Comparison of ENCODE assay signal across 1 cellular context in the genomic region with DNA sequence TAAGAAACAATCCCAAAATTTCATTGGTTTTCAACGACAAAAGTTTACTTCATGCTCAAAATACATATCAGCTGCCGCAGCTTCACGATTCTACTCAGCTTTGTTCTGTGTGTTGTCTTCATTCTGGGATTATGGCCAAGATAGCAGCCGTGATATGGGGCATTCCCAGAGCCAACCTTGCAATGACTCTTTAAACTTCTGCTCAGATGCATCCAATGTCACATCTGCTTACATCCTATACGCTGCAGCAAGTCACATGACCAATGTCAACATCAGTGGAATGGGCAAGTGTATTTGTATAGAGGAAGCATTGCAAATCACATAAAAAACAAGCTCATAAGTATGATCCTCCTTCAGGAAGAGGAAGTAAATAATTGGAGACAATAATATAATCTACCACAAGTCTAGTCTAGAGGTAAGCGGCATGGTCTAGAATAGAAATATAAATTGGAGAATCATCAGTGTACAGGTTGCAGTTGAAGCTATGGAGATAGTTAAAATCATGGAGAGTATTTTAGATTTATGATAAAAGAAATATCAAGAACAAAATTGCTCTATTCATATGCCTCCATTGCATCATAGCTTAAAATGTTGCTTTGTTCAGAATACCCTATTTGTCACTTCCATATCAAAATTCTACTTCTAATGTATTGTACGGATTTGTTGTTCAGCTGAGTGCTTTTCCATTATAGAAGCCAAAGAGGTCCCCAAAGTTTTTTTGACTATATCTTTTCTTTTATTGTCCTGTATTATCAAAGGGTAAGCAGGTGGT.
A peak's percentile ranks its signal among the peaks of the same experiment; 100 is the strongest.
TF ChIP-seq lines count a peak whose summit lies in the region.

No MANE protein-coding gene starts in this region.

TF ChIP-seq in K562, 482 proteins besides CTCF, POLR2A, EP300 and RAD21 (continued from another document and continues in another):
- TF ChIP-seq, protein P1, sequence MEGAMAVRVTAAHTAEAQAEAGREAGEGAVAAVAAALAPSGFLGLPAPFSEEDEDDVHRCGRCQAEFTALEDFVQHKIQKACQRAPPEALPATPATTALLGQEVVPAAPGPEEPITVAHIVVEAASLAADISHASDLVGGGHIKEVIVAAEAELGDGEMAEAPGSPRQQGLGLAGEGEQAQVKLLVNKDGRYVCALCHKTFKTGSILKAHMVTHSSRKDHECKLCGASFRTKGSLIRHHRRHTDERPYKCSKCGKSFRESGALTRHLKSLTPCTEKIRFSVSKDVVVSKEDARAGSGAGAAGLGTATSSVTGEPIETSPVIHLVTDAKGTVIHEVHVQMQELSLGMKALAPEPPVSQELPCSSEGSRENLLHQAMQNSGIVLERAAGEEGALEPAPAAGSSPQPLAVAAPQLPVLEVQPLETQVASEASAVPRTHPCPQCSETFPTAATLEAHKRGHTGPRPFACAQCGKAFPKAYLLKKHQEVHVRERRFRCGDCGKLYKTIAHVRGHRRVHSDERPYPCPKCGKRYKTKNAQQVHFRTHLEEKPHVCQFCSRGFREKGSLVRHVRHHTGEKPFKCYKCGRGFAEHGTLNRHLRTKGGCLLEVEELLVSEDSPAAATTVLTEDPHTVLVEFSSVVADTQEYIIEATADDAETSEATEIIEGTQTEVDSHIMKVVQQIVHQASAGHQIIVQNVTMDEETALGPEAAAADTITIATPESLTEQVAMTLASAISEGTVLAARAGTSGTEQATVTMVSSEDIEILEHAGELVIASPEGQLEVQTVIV (CRISPR knock-in tag; IDR thresholded peaks at IDR 0.05; ENCODE audit: borderline replicate concordance), result no peak
- TF ChIP-seq ILF3 (IDR thresholded peaks at IDR 0.05; ENCODE audit: borderline replicate concordance), result no peak
- TF ChIP-seq CHD4 (IDR thresholded peaks at IDR 0.05; ENCODE audit: insufficient read depth, insufficient replicate concordance, low read depth, low read length, poor library complexity, severe bottlenecking), result no peak
- TF ChIP-seq ESRRA (IDR thresholded peaks at IDR 0.05; ENCODE audit: borderline replicate concordance, low read depth), result no peak
- TF ChIP-seq ZNF589 (CRISPR knock-in tag; IDR thresholded peaks at IDR 0.05; ENCODE audit: low read depth), result no peak
- no peak for TF ChIP-seq TCF7L2 (IDR thresholded peaks at IDR 0.05; ENCODE audit: low read depth, low read length)
- TF ChIP-seq, protein P2, sequence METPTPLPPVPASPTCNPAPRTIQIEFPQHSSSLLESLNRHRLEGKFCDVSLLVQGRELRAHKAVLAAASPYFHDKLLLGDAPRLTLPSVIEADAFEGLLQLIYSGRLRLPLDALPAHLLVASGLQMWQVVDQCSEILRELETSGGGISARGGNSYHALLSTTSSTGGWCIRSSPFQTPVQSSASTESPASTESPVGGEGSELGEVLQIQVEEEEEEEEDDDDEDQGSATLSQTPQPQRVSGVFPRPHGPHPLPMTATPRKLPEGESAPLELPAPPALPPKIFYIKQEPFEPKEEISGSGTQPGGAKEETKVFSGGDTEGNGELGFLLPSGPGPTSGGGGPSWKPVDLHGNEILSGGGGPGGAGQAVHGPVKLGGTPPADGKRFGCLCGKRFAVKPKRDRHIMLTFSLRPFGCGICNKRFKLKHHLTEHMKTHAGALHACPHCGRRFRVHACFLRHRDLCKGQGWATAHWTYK (CRISPR knock-in tag; IDR thresholded peaks at IDR 0.05), result no peak
- TF ChIP-seq CEBPB (tag; IDR thresholded peaks at IDR 0.05), result peak; percentile 22; the same call in 1 of the 2 replicates
- TF ChIP-seq, protein P3, sequence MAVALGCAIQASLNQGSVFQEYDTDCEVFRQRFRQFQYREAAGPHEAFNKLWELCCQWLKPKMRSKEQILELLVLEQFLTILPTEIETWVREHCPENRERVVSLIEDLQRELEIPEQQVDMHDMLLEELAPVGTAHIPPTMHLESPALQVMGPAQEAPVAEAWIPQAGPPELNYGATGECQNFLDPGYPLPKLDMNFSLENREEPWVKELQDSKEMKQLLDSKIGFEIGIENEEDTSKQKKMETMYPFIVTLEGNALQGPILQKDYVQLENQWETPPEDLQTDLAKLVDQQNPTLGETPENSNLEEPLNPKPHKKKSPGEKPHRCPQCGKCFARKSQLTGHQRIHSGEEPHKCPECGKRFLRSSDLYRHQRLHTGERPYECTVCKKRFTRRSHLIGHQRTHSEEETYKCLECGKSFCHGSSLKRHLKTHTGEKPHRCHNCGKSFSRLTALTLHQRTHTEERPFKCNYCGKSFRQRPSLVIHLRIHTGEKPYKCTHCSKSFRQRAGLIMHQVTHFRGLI (CRISPR knock-in tag; IDR thresholded peaks at IDR 0.05), result no peak
- no peak for TF ChIP-seq NR2C1 (IDR thresholded peaks at IDR 0.05)
- no peak for TF ChIP-seq NR2C1 (tag; IDR thresholded peaks at IDR 0.05)
- TF ChIP-seq, protein P4, sequence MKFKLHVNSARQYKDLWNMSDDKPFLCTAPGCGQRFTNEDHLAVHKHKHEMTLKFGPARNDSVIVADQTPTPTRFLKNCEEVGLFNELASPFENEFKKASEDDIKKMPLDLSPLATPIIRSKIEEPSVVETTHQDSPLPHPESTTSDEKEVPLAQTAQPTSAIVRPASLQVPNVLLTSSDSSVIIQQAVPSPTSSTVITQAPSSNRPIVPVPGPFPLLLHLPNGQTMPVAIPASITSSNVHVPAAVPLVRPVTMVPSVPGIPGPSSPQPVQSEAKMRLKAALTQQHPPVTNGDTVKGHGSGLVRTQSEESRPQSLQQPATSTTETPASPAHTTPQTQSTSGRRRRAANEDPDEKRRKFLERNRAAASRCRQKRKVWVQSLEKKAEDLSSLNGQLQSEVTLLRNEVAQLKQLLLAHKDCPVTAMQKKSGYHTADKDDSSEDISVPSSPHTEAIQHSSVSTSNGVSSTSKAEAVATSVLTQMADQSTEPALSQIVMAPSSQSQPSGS (CRISPR knock-in tag; IDR thresholded peaks at IDR 0.05), result no peak
- TF ChIP-seq FOXK2 (conservative IDR thresholded peaks at IDR 0.05 in 1 of 2, IDR thresholded peaks at IDR 0.05 in 1 of 2; ENCODE audit: low read depth in 2 of 2), result peak; percentile 61 to 80
- no peak for TF ChIP-seq FOSL1 (tag; conservative IDR thresholded peaks at IDR 0.05)
- no peak for TF ChIP-seq ZNF124 (CRISPR knock-in tag; IDR thresholded peaks at IDR 0.05)
- TF ChIP-seq LCOR (CRISPR knock-in tag; IDR thresholded peaks at IDR 0.05), result no peak
- no peak for TF ChIP-seq ZNF445 (CRISPR knock-in tag; IDR thresholded peaks at IDR 0.05; ENCODE audit: low read depth)
- TF ChIP-seq DPF2 (IDR thresholded peaks at IDR 0.05), result no peak
- TF ChIP-seq ZNF76 (CRISPR knock-in tag; IDR thresholded peaks at IDR 0.05; ENCODE audit: borderline replicate concordance), result no peak
- TF ChIP-seq IRF2 (CRISPR knock-in tag; IDR thresholded peaks at IDR 0.05), result no peak
- no peak for TF ChIP-seq ZNF165 (CRISPR knock-in tag; IDR thresholded peaks at IDR 0.05; ENCODE audit: borderline replicate concordance)
- TF ChIP-seq MAFK (IDR thresholded peaks at IDR 0.05; ENCODE audit: low read length), result no peak
- peak; percentile 41; the same call in 1 of the 2 replicates for TF ChIP-seq CBFA2T2 (conservative IDR thresholded peaks at IDR 0.05)
- TF ChIP-seq, protein P5, sequence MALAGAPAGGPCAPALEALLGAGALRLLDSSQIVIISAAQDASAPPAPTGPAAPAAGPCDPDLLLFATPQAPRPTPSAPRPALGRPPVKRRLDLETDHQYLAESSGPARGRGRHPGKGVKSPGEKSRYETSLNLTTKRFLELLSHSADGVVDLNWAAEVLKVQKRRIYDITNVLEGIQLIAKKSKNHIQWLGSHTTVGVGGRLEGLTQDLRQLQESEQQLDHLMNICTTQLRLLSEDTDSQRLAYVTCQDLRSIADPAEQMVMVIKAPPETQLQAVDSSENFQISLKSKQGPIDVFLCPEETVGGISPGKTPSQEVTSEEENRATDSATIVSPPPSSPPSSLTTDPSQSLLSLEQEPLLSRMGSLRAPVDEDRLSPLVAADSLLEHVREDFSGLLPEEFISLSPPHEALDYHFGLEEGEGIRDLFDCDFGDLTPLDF (CRISPR knock-in tag; IDR thresholded peaks at IDR 0.05), result no peak
- no peak for TF ChIP-seq ATF7 (IDR thresholded peaks at IDR 0.05)
- TF ChIP-seq FIP1L1 (IDR thresholded peaks at IDR 0.05; ENCODE audit: low read depth, low read length, poor library complexity, severe bottlenecking), result no peak
- TF ChIP-seq, protein P6, sequence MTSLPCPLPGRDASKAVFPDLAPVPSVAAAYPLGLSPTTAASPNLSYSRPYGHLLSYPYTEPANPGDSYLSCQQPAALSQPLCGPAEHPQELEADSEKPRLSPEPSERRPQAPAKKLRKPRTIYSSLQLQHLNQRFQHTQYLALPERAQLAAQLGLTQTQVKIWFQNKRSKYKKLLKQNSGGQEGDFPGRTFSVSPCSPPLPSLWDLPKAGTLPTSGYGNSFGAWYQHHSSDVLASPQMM (CRISPR knock-in tag; IDR thresholded peaks at IDR 0.05), result no peak
- TF ChIP-seq KLF16 (IDR thresholded peaks at IDR 0.05), result no peak
- TF ChIP-seq KDM2B (CRISPR knock-in tag; IDR thresholded peaks at IDR 0.05), result no peak
- no peak for TF ChIP-seq TEAD4 (IDR thresholded peaks at IDR 0.05; ENCODE audit: low read length)
- no peak for TF ChIP-seq TEAD4 (CRISPR knock-in tag; IDR thresholded peaks at IDR 0.05; ENCODE audit: borderline replicate concordance)
- TF ChIP-seq, protein P7, sequence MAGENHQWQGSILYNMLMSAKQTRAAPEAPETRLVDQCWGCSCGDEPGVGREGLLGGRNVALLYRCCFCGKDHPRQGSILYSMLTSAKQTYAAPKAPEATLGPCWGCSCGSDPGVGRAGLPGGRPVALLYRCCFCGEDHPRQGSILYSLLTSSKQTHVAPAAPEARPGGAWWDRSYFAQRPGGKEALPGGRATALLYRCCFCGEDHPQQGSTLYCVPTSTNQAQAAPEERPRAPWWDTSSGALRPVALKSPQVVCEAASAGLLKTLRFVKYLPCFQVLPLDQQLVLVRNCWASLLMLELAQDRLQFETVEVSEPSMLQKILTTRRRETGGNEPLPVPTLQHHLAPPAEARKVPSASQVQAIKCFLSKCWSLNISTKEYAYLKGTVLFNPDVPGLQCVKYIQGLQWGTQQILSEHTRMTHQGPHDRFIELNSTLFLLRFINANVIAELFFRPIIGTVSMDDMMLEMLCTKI (IDR thresholded peaks at IDR 0.05; ENCODE audit: partially characterized antibody), result no peak
- no peak for TF ChIP-seq SAFB2 (IDR thresholded peaks at IDR 0.05; ENCODE audit: borderline replicate concordance, low read depth, low read length, severe bottlenecking)
- TF ChIP-seq TEAD2 (tag; IDR thresholded peaks at IDR 0.05), result no peak
- no peak for TF ChIP-seq CCAR2 (IDR thresholded peaks at IDR 0.05; ENCODE audit: low read depth, low read length)
- TF ChIP-seq ZNF644 (tag; IDR thresholded peaks at IDR 0.05; ENCODE audit: low read depth), result no peak
- no peak for TF ChIP-seq HNRNPH1 (optimal IDR thresholded peaks at IDR 0.05; ENCODE audit: low read depth, low read length)
- TF ChIP-seq SMAD2 (IDR thresholded peaks at IDR 0.05; ENCODE audit: low read depth, low read length), result no peak
- no peak for TF ChIP-seq PHF21A (IDR thresholded peaks at IDR 0.05; ENCODE audit: borderline replicate concordance, low read depth)
- TF ChIP-seq NCOA1 (IDR thresholded peaks at IDR 0.05; ENCODE audit: low read depth), result no peak
- TF ChIP-seq MXI1 (IDR thresholded peaks at IDR 0.05; ENCODE audit: low read depth, low read length), result no peak
- TF ChIP-seq SLC30A9 (CRISPR knock-in tag; IDR thresholded peaks at IDR 0.05), result no peak
- TF ChIP-seq STAT5A (IDR thresholded peaks at IDR 0.05; ENCODE audit: borderline replicate concordance, low read length), result no peak
- TF ChIP-seq, protein P8, sequence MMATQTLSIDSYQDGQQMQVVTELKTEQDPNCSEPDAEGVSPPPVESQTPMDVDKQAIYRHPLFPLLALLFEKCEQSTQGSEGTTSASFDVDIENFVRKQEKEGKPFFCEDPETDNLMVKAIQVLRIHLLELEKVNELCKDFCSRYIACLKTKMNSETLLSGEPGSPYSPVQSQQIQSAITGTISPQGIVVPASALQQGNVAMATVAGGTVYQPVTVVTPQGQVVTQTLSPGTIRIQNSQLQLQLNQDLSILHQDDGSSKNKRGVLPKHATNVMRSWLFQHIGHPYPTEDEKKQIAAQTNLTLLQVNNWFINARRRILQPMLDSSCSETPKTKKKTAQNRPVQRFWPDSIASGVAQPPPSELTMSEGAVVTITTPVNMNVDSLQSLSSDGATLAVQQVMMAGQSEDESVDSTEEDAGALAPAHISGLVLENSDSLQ (IDR thresholded peaks at IDR 0.05), result no peak
- TF ChIP-seq, protein P9, sequence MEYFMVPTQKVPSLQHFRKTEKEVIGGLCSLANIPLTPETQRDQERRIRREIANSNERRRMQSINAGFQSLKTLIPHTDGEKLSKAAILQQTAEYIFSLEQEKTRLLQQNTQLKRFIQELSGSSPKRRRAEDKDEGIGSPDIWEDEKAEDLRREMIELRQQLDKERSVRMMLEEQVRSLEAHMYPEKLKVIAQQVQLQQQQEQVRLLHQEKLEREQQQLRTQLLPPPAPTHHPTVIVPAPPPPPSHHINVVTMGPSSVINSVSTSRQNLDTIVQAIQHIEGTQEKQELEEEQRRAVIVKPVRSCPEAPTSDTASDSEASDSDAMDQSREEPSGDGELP (CRISPR knock-in tag; IDR thresholded peaks at IDR 0.05; ENCODE audit: borderline replicate concordance), result no peak
- TF ChIP-seq SETDB1 (IDR thresholded peaks at IDR 0.05; ENCODE audit: low read length), result no peak
